In the genomic region with DNA sequence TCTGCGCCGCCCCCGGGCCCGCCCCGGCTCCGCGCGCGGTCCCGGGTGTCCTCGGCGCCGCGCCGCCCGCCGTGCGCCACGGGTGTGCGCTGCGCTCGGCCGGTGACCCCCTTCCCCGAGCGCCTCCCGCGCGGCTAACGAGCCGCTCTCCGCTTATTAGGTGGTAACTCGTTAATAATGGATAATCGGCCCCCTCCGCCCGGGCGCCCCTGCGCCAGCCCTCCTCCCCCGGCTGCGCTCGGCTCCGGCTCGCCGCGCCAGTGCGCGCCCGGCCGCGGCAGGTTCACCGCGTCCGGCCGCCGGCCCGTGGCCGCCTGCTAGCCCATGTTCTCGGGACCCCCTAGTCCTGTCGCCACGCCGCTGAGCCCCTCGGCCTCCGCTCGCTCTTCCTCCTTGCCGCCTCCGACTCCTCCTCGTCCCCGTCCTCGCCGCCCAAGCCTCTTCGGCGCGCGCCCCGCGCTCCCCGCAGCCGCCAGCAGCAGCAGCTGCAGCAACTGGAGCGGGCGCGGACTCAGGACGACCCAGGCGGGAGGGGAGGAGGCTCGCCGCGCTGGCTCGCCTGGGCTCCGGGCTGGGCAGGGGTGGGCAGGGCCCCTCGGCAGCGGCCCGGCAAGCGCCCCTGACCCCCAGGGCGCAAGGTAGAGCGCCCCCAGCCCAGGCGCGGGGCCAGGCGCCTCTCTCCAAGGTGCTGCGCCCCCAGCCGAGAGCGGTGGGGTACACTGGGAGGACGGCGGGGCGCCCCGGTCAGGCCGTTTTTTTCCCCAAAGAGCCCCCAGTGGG, we compare ENCODE assay signal across 8 cellular contexts. TPM values are rescaled to one million over a fixed set of nuclear protein-coding genes. Genes with fewer than 3 reads are reported as not detected.
DNase-seq lines count a peak whose midpoint lies in the region; ATAC-seq and TF ChIP-seq lines count a peak whose summit lies in the region.

No MANE protein-coding gene starts in this region.

- H3K79me2 ChIP-seq in GM23338 (replicated peaks; ENCODE audit: insufficient read depth) = peaks cover 11% of the 10 kb centered on the region

- CTCF ChIA-PET in activated naive CD4-positive, alpha-beta T cell treated with anti-CD3 and anti-CD28 coated beads, Interleukin-2, amount 10 ng/mL, durations not matched to agents 7 days and 5 days (lab: Charles Lee) = no interaction called here

- no peaks in the 10 kb centered on the region; the same call in 2 of the 3 replicates for H3K9me3 Mint-ChIP-seq in GM23338
- H3K9me3 Mint-ChIP-seq in activated naive CD4-positive, alpha-beta T cell treated with anti-CD3 and anti-CD28 coated beads, Interleukin-2, amount 10 ng/mL, durations not matched to agents 7 days and 5 days = no peaks in the 10 kb centered on the region

- peaks cover 9% of the 10 kb centered on the region; the same call in 1 of the 2 replicates for H3F3A ChIP-seq in GM23338 (replicated peaks; ENCODE audit: low read depth)

- H2AFZ ChIP-seq in GM23338 = peak overlapping the region; percentile 47; the same call in 1 of the 2 replicates

- no peak for TF ChIP-seq POLR2A in lower leg skin (IDR thresholded peaks at IDR 0.05)

- no peaks in the 10 kb centered on the region for H3K9me2 ChIP-seq in GM23338 (ENCODE audit: insufficient read depth)

- peaks cover 63% of the 10 kb centered on the region for H3K27me3 Mint-ChIP-seq in GM23338 (ENCODE audit: insufficient read depth, low read depth, poor library complexity)
- peaks cover 80% of the 10 kb centered on the region for H3K27me3 Mint-ChIP-seq in activated naive CD4-positive, alpha-beta T cell treated with anti-CD3 and anti-CD28 coated beads, Interleukin-2, amount 10 ng/mL, durations not matched to agents 7 days and 5 days

- WGBS in lower leg skin, 2 donors = 0 to 1% methylated on average over 9 to 36 of the region's 104 CpGs

- H3K4me3 ChIP-seq in GM23338 (peak overlapping the region; percentile 91), skeletal muscle cell (ENCODE audit: low read depth, low read length) (peak overlapping the region; percentile 83), lower leg skin (ENCODE audit: low read depth, poor library complexity, severe bottlenecking) (no peak overlapping the region)

- H3K4me2 ChIP-seq in GM23338 = peak overlapping the region; percentile 87

- H4K20me1 ChIP-seq in GM23338 (replicated peaks; ENCODE audit: insufficient read depth) = peaks cover 6% of the 10 kb centered on the region; the same call in 1 of the 2 replicates

- H3K4me1 Mint-ChIP-seq in GM23338 = peaks cover 29% of the 10 kb centered on the region; the same call in 2 of the 3 replicates
- H3K4me1 Mint-ChIP-seq in activated naive CD4-positive, alpha-beta T cell treated with anti-CD3 and anti-CD28 coated beads, Interleukin-2, amount 10 ng/mL, durations not matched to agents 7 days and 5 days = peaks cover 2% of the 10 kb centered on the region

- H3K27me3 ChIP-seq in GM23338 (ENCODE audit: insufficient read depth) = peaks cover 63% of the 10 kb centered on the region

- H3K27ac Mint-ChIP-seq in GM23338 = no peak overlapping the region
- no peak overlapping the region for H3K27ac Mint-ChIP-seq in activated naive CD4-positive, alpha-beta T cell treated with anti-CD3 and anti-CD28 coated beads, Interleukin-2, amount 10 ng/mL, durations not matched to agents 7 days and 5 days

- H3K36me3 Mint-ChIP-seq in GM23338 (ENCODE audit: low read depth) = no peaks in the 10 kb centered on the region
- H3K36me3 Mint-ChIP-seq in activated naive CD4-positive, alpha-beta T cell treated with anti-CD3 and anti-CD28 coated beads, Interleukin-2, amount 10 ng/mL, durations not matched to agents 7 days and 5 days = no peaks in the 10 kb centered on the region

- peak overlapping the region; percentile 48 for H3K27ac ChIP-seq in 22Rv1
- H3K27ac ChIP-seq in GM23338 (ENCODE audit: low read depth) = no peak overlapping the region
- peak overlapping the region; percentile 48; the same call in 1 of the 2 replicates for H3K27ac ChIP-seq in VCaP

- peaks cover 24% of the 10 kb centered on the region for H3K4me1 ChIP-seq in GM23338 (ENCODE audit: insufficient read depth)

- intact Hi-C loops in left ventricle myocardium superior (cut with micrococcal nuclease) = no loop called here
- intact Hi-C loops in lower leg skin (cut with DNase I; ENCODE audit: low total_unique reads) = loop anchor here (2.0 kb wide), 2 partner anchors 247 to 463 kb away; no protein-coding TSS in a partner anchor

- DNase-seq in GM23338 (ENCODE audit: low spot score) (peak; percentile 77), left ventricle myocardium superior (peak; percentile 44), skeletal muscle cell (ENCODE audit: low read depth) (no peak), lower leg skin (ENCODE audit: low spot score in 2 of 2) (no peak)
- no peak for DNase-seq in activated naive CD4-positive, alpha-beta T cell treated with anti-CD3 and anti-CD28 coated beads, Interleukin-2, amount 10 ng/mL, durations not matched to agents 7 days and 5 days

- TF ChIP-seq CTCF in 22Rv1 (IDR thresholded peaks at IDR 0.05) = no peak
- peak in 1 of 2 experiments; percentile 24; a peak in 1 of 4 replicates for TF ChIP-seq CTCF in GM23338 (conservative IDR thresholded peaks at IDR 0.05; ENCODE audit: low read depth in 2 of 2)
- TF ChIP-seq CTCF in VCaP (conservative IDR thresholded peaks at IDR 0.05) = no peak
- TF ChIP-seq CTCF in lower leg skin (IDR thresholded peaks at IDR 0.05) = no peak

- peak overlapping the region; percentile 79 for H3K4me3 Mint-ChIP-seq in GM23338
- H3K4me3 Mint-ChIP-seq in activated naive CD4-positive, alpha-beta T cell treated with anti-CD3 and anti-CD28 coated beads, Interleukin-2, amount 10 ng/mL, durations not matched to agents 7 days and 5 days = no peak overlapping the region

- ATAC-seq in GM23338 (peak; percentile 63), left ventricle myocardium superior (peak; percentile 37), HG02870 (IDR thresholded peaks at IDR 0.05; ENCODE audit: unreplicated experiment) (no peak)

- no peaks in the 10 kb centered on the region for H3K36me3 ChIP-seq in GM23338 (ENCODE audit: insufficient read depth)

TF ChIP-seq in GM23338, 12 proteins besides CTCF, POLR2A, EP300 and RAD21:
- TF ChIP-seq POLR2AphosphoS5 (IDR thresholded peaks at IDR 0.05; ENCODE audit: low read depth) (no peak), JUNB (IDR thresholded peaks at IDR 0.05; ENCODE audit: unreplicated experiment) (no peak)
- TF ChIP-seq, protein P1, sequence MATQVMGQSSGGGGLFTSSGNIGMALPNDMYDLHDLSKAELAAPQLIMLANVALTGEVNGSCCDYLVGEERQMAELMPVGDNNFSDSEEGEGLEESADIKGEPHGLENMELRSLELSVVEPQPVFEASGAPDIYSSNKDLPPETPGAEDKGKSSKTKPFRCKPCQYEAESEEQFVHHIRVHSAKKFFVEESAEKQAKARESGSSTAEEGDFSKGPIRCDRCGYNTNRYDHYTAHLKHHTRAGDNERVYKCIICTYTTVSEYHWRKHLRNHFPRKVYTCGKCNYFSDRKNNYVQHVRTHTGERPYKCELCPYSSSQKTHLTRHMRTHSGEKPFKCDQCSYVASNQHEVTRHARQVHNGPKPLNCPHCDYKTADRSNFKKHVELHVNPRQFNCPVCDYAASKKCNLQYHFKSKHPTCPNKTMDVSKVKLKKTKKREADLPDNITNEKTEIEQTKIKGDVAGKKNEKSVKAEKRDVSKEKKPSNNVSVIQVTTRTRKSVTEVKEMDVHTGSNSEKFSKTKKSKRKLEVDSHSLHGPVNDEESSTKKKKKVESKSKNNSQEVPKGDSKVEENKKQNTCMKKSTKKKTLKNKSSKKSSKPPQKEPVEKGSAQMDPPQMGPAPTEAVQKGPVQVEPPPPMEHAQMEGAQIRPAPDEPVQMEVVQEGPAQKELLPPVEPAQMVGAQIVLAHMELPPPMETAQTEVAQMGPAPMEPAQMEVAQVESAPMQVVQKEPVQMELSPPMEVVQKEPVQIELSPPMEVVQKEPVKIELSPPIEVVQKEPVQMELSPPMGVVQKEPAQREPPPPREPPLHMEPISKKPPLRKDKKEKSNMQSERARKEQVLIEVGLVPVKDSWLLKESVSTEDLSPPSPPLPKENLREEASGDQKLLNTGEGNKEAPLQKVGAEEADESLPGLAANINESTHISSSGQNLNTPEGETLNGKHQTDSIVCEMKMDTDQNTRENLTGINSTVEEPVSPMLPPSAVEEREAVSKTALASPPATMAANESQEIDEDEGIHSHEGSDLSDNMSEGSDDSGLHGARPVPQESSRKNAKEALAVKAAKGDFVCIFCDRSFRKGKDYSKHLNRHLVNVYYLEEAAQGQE (IDR thresholded peaks at IDR 0.05; ENCODE audit: unreplicated experiment) = peak; percentile 64

RNA-seq across cellular contexts. Expression of gene KCNMA1, which starts 0.6 kb away (rescaled TPM):
- 8.2 and 8.9 TPM in 2 replicates for total RNA-seq in GM23338 (2014; rRNA removed; shearing (Covaris generic))
- 8.7 and 9.0 TPM in 2 replicates for polyA plus RNA-seq in GM23338 (2016; fragmentation: Nextera tagmentation; extraction: Ambion mirVana)
- total RNA-seq in left ventricle myocardium superior (2.5 TPM), lower leg skin (1 to 10 TPM; 4.1 to 9.9 (median 6.5) TPM)

Comparison
In these comparisons a context has a peak if more than half of its experiments do, and no peak if none do; other contexts are left out.
1. DNase-seq: peak in GM23338 (single experiment) and left ventricle myocardium superior (single experiment); none in skeletal muscle cell (single experiment), lower leg skin (0 of 2) and activated naive CD4-positive, alpha-beta T cell treated with anti-CD3 and anti-CD28 coated beads, Interleukin-2, amount 10 ng/mL, durations not matched to agents 7 days and 5 days (single experiment).